ENCODE assay signal across 1 cellular context in the genomic region with DNA sequence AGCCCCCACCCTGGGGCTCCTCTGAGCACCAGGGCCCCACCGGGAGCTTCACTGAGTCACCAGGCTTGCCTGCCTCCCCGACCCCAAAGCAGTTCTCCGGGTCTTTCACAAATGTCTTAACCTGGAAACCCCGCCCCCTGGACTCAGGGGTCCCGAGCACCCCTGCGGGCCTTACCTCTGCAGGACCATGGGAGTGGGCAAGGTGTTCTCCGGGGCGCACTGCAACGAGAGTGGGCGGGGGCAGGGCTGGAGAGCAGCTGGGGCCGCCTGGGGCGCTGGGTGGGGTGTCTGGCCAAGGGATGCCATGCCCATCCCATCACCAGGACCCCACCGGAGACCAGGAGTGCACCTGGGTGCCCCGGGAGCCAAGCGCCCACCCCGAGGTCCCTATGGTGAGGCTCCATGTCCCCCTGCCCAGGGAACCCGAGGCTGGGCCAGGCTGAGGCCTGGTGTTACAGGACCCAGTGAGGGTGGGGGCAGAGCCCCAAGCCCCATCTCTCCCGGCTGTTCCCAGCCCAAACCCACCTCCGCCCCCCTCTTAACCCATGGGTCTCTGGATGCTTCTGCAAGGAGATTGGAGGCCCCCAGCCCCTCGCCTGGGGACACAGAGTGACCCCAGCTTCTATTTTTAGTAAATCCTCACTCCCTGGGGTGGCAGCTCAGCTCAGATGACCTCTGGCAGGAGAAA.
A peak's percentile ranks its signal among the peaks of the same experiment; 100 is the strongest.
TF ChIP-seq lines count a peak whose summit lies in the region.

No MANE protein-coding gene starts in this region.

TF ChIP-seq in K562, 482 proteins besides CTCF, POLR2A, EP300 and RAD21:
- no peak for TF ChIP-seq XRCC3 (IDR thresholded peaks at IDR 0.05)
- TF ChIP-seq NR1H2 (CRISPR knock-in tag; IDR thresholded peaks at IDR 0.05) = no peak
- peak; percentile 33 for TF ChIP-seq POLR2G (IDR thresholded peaks at IDR 0.05; ENCODE audit: low read depth, low read length)
- no peak for TF ChIP-seq HDAC1 (IDR thresholded peaks at IDR 0.05)
- TF ChIP-seq, protein P1, sequence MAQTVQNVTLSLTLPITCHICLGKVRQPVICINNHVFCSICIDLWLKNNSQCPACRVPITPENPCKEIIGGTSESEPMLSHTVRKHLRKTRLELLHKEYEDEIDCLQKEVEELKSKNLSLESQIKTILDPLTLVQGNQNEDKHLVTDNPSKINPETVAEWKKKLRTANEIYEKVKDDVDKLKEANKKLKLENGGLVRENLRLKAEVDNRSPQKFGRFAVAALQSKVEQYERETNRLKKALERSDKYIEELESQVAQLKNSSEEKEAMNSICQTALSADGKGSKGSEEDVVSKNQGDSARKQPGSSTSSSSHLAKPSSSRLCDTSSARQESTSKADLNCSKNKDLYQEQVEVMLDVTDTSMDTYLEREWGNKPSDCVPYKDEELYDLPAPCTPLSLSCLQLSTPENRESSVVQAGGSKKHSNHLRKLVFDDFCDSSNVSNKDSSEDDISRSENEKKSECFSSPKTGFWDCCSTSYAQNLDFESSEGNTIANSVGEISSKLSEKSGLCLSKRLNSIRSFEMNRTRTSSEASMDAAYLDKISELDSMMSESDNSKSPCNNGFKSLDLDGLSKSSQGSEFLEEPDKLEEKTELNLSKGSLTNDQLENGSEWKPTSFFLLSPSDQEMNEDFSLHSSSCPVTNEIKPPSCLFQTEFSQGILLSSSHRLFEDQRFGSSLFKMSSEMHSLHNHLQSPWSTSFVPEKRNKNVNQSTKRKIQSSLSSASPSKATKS (CRISPR knock-in tag; IDR thresholded peaks at IDR 0.05) = no peak
- TF ChIP-seq ZNF551 (CRISPR knock-in tag; IDR thresholded peaks at IDR 0.05) = no peak
- TF ChIP-seq ZNF212 (CRISPR knock-in tag; IDR thresholded peaks at IDR 0.05) = no peak
- peak; percentile 1; the same call in 1 of the 2 replicates for TF ChIP-seq ZBTB7A (IDR thresholded peaks at IDR 0.05; ENCODE audit: borderline replicate concordance, control insufficient read depth, low read depth, low read length)
- TF ChIP-seq, protein P2, sequence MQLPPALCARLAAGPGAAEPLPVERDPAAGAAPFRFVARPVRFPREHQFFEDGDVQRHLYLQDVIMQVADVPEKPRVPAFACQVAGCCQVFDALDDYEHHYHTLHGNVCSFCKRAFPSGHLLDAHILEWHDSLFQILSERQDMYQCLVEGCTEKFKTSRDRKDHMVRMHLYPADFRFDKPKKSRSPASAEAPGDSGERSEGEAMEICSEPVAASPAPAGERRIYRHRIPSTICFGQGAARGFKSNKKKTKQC (CRISPR knock-in tag; IDR thresholded peaks at IDR 0.05) = no peak
- TF ChIP-seq NCOR1 (IDR thresholded peaks at IDR 0.05) = no peak
- no peak for TF ChIP-seq HDAC2 (IDR thresholded peaks at IDR 0.05)
- peak; percentile 68 for TF ChIP-seq RBFOX2 (IDR thresholded peaks at IDR 0.05; ENCODE audit: low read depth, low read length)
- TF ChIP-seq ZNF3 (CRISPR knock-in tag; IDR thresholded peaks at IDR 0.05) = no peak
- TF ChIP-seq, protein P3, sequence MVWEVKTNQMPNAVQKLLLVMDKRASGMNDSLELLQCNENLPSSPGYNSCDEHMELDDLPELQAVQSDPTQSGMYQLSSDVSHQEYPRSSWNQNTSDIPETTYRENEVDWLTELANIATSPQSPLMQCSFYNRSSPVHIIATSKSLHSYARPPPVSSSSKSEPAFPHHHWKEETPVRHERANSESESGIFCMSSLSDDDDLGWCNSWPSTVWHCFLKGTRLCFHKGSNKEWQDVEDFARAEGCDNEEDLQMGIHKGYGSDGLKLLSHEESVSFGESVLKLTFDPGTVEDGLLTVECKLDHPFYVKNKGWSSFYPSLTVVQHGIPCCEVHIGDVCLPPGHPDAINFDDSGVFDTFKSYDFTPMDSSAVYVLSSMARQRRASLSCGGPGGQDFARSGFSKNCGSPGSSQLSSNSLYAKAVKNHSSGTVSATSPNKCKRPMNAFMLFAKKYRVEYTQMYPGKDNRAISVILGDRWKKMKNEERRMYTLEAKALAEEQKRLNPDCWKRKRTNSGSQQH (CRISPR knock-in tag; IDR thresholded peaks at IDR 0.05) = no peak
- TF ChIP-seq, protein P4, sequence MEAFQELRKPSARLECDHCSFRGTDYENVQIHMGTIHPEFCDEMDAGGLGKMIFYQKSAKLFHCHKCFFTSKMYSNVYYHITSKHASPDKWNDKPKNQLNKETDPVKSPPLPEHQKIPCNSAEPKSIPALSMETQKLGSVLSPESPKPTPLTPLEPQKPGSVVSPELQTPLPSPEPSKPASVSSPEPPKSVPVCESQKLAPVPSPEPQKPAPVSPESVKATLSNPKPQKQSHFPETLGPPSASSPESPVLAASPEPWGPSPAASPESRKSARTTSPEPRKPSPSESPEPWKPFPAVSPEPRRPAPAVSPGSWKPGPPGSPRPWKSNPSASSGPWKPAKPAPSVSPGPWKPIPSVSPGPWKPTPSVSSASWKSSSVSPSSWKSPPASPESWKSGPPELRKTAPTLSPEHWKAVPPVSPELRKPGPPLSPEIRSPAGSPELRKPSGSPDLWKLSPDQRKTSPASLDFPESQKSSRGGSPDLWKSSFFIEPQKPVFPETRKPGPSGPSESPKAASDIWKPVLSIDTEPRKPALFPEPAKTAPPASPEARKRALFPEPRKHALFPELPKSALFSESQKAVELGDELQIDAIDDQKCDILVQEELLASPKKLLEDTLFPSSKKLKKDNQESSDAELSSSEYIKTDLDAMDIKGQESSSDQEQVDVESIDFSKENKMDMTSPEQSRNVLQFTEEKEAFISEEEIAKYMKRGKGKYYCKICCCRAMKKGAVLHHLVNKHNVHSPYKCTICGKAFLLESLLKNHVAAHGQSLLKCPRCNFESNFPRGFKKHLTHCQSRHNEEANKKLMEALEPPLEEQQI (IDR thresholded peaks at IDR 0.05) = no peak
- TF ChIP-seq SIN3A (IDR thresholded peaks at IDR 0.05; ENCODE audit: borderline replicate concordance in 2 of 2, control insufficient read depth in 1 of 2, low read depth in 2 of 2, low read length in 2 of 2) = no peak
- TF ChIP-seq TRIM24 (IDR thresholded peaks at IDR 0.05) = no peak
- peak; percentile 34 for TF ChIP-seq RBM22 (IDR thresholded peaks at IDR 0.05; ENCODE audit: low read depth, low read length, poor library complexity, severe bottlenecking)
- no peak for TF ChIP-seq FOXA1 (IDR thresholded peaks at IDR 0.05; ENCODE audit: borderline replicate concordance)
